Comparison of ENCODE assay signal across 9 cellular contexts in the genomic region with DNA sequence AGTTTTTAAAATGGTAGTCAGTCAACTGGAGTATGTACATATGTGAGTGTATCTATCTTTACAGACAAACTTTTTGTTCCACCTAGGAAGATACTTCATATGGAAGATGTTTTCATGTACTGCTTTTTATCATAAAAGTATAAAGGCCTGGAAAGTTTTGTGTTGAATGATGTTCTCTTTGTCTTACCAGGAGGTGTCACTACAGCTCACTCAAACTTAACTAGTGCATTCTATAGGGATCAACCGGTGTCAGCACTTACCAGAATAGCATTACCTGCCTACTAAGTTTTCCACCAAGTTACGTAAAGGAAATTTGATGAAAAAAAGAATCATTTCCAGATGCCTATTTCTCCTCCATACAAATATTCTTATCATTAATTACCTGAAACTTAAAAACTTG.
DNase-seq lines count a peak whose midpoint lies in the region; ATAC-seq and TF ChIP-seq lines count a peak whose summit lies in the region.
"Had no signal": no experiment of that assay in that cellular context is flagged by ENCODE, and none has a peak within 500 bp of the region (broad histone marks: within the 10 kb centered on the region; RNA-seq: fewer than 3 reads in every experiment).

No MANE protein-coding gene starts in this region.

- no peak for TF ChIP-seq EP300 in stomach (IDR thresholded peaks at IDR 0.05)

- H3K4me3 ChIP-seq in AG10803 (ENCODE audit: low read length) (no peak overlapping the region), stomach (no peak overlapping the region)

- no peak overlapping the region for H3K27ac ChIP-seq in stomach

- no peaks in the 10 kb centered on the region for H3K9me3 ChIP-seq in stomach

- no peak for TF ChIP-seq POLR2A in stomach (IDR thresholded peaks at IDR 0.05)

- no peaks in the 10 kb centered on the region for H3K36me3 Mint-ChIP-seq in activated naive CD8-positive, alpha-beta T cell treated with anti-CD3 and anti-CD28 coated beads for 36 hours

- DNase-seq in AG10803 (ENCODE audit: low read depth) = peak; percentile 17
- DNase-seq in HT-29 (ENCODE audit: low spot score) = peak; percentile 47
- peak; percentile 29 for DNase-seq in SKM-1 treated with dmso at 0.1 percent for 144 hours (lab: John Stamatoyannopoulos, UW; ENCODE audit: unreplicated experiment)
- DNase-seq in iris pigment epithelial cell (ENCODE audit: low read depth) = peak; percentile 50
- DNase-seq in stomach = no peak
- no peak for DNase-seq in activated naive CD8-positive, alpha-beta T cell treated with anti-CD3 and anti-CD28 coated beads for 36 hours
- no peak for DNase-seq in cerebellum (ENCODE audit: low spot score)
- DNase-seq: activated gamma-delta T cell treated with Interleukin-2 at 50 U/mL for 16 hours had no signal

- no peak overlapping the region for H3K27ac Mint-ChIP-seq in activated naive CD8-positive, alpha-beta T cell treated with anti-CD3 and anti-CD28 coated beads for 36 hours

- 49 to 55% (median 51%) methylated on average over 2 of the region's 2 CpGs for WGBS in stomach, 5 donors

- peaks cover 0 to 4% (median 0%) of the 10 kb centered on the region in 4 donors for H3K4me1 ChIP-seq in stomach

- H3K27me3 ChIP-seq in stomach = no peaks in the 10 kb centered on the region

- H3K27me3 Mint-ChIP-seq in activated naive CD8-positive, alpha-beta T cell treated with anti-CD3 and anti-CD28 coated beads for 36 hours = peaks cover 15% of the 10 kb centered on the region

- no peak for ATAC-seq in GM19467 (IDR thresholded peaks at IDR 0.05; ENCODE audit: unreplicated experiment)

- H3K4me1 Mint-ChIP-seq in activated naive CD8-positive, alpha-beta T cell treated with anti-CD3 and anti-CD28 coated beads for 36 hours = no peaks in the 10 kb centered on the region

- intact Hi-C loops in stomach (cut with DNase I; ENCODE audit: low total_unique reads) = loop anchor here (5.0 kb wide), 1 partner anchor 793 kb away; no protein-coding TSS in a partner anchor

- no peak overlapping the region for H3K4me3 Mint-ChIP-seq in activated naive CD8-positive, alpha-beta T cell treated with anti-CD3 and anti-CD28 coated beads for 36 hours

- H3K36me3 ChIP-seq in stomach = no peaks in the 10 kb centered on the region

- no peaks in the 10 kb centered on the region for H3K9me3 Mint-ChIP-seq in activated naive CD8-positive, alpha-beta T cell treated with anti-CD3 and anti-CD28 coated beads for 36 hours

- TF ChIP-seq CTCF in AG10803 (conservative IDR thresholded peaks at IDR 0.05; ENCODE audit: low read length) (peak; percentile 31; the same call in 1 of the 2 replicates), stomach (IDR thresholded peaks at IDR 0.05) (no peak)

Comparison
In these comparisons a context has a peak if more than half of its experiments do, and no peak if none do; other contexts are left out.
1. DNase-seq: peak in AG10803 (single experiment), HT-29 (single experiment), SKM-1 treated with dmso at 0.1 percent for 144 hours (single experiment) and iris pigment epithelial cell (single experiment); none in stomach (single experiment), activated naive CD8-positive, alpha-beta T cell treated with anti-CD3 and anti-CD28 coated beads for 36 hours (single experiment) and cerebellum (single experiment).